ENCODE assay signal across 20 cellular contexts in genomic region chr11:115348404-115348803, GRCh38.
"Had no signal": no experiment of that assay in that cellular context is flagged by ENCODE, and none has a peak within 500 bp of the region (broad histone marks: within the 10 kb centered on the region; RNA-seq: fewer than 3 reads in every experiment).

No MANE protein-coding gene starts in this region.

- H3K27me3 ChIP-seq: breast epithelium, foreskin keratinocyte, sigmoid colon, stomach, transverse colon, uterus had no signal

- H3K27ac ChIP-seq: breast epithelium, foreskin keratinocyte, sigmoid colon, stomach, transverse colon, uterus had no signal

- ATAC-seq: foreskin keratinocyte; naive thymus-derived CD4-positive, alpha-beta T cell; stimulated activated memory B cell treated with anti-CD40 and anti-IgM and Interleukin-4, amounts not matched to agents 10 μg/mL and 1 μg/mL and 100 μg/mL, for 72 hours had no signal

- H3K4me3 ChIP-seq: breast epithelium, lung, sigmoid colon, smooth muscle cell, stomach, transverse colon, uterus had no signal

- H3K4me1 ChIP-seq: breast epithelium, sigmoid colon, stomach, transverse colon, uterus had no signal

- H3K36me3 ChIP-seq: breast epithelium, sigmoid colon, stomach, transverse colon, uterus had no signal

- DNase-seq: activated CD4-positive, alpha-beta T cell treated with anti-CD3 and anti-CD28 coated beads for 1 hour; activated naive CD4-positive, alpha-beta T cell treated with Interleukin-2 at 50 U/mL for 16 hours; activated naive CD8-positive, alpha-beta T cell treated with anti-CD3 and anti-CD28 coated beads for 36 hours; activated T-cell treated with anti-CD3 and anti-CD28 coated beads, Interleukin-2, amount 50 U/mL, for 1 hour; effector memory CD4-positive, alpha-beta T cell; foreskin keratinocyte; kidney; naive thymus-derived CD4-positive, alpha-beta T cell; occipital lobe; posterior cingulate gyrus; retina; sigmoid colon; stimulated activated CD4-positive, alpha-beta T cell treated with anti-CD3 and anti-CD28 coated beads, Interleukin-15, amount 100 ng/mL, for 24 hours; stomach; transverse colon; uterus had no signal

- H3K9me3 ChIP-seq: breast epithelium, sigmoid colon, stomach, transverse colon, uterus had no signal
